34 cellular contexts compared by ENCODE assay signal in genomic region chr12:15059123-15059522, GRCh38.
"Had no signal": no experiment of that assay in that cellular context is flagged by ENCODE, and none has a peak within 500 bp of the region (broad histone marks: within the 10 kb centered on the region; RNA-seq: fewer than 3 reads in every experiment).

No MANE protein-coding gene starts in this region.

- H3K27ac ChIP-seq: KMS-11 had no signal

- H3K9ac ChIP-seq: KMS-11 had no signal

- H3K4me2 ChIP-seq: KMS-11 had no signal

- H3K4me3 ChIP-seq: MG63 had no signal

- H3K36me3 ChIP-seq: MG63 had no signal

- H3K9me3 ChIP-seq: MG63 had no signal

- DNase-seq: Karpas-422, Kasumi-1, MG63, MM.1S, MV-4-11, NCI-H1048, NCI-H1092, NCI-H1092 treated with DMSO at 0.1 percent for 48 hours, NCI-H1105, NCI-H1105 treated with DMSO at 0.1 percent for 48 hours, NCI-H1417 treated with DMSO at 0.1 percent for 48 hours, NCI-H1436, NCI-H1436 treated with DMSO at 0.1 percent for 48 hours, NCI-H146, NCI-H1694, NCI-H1694 treated with DMSO at 0.1 percent for 48 hours, NCI-H187, NCI-H187 treated with DMSO at 0.1 percent for 48 hours, NCI-H1930, NCI-H2029, NCI-H2029 treated with DMSO at 0.1 percent for 48 hours, NCI-H2081, NCI-H2081 treated with DMSO at 0.1 percent for 48 hours, NCI-H2107, NCI-H2171, NCI-H2171 treated with DMSO at 0.1 percent for 48 hours, NCI-H2227 treated with DMSO at 0.1 percent for 48 hours, NCI-H226, NCI-H345, NCI-H446, NCI-H446 treated with DMSO at 0.1 percent for 48 hours, NCI-H510A, NCI-H510A treated with DMSO at 0.1 percent for 48 hours had no signal
